In the genomic region with DNA sequence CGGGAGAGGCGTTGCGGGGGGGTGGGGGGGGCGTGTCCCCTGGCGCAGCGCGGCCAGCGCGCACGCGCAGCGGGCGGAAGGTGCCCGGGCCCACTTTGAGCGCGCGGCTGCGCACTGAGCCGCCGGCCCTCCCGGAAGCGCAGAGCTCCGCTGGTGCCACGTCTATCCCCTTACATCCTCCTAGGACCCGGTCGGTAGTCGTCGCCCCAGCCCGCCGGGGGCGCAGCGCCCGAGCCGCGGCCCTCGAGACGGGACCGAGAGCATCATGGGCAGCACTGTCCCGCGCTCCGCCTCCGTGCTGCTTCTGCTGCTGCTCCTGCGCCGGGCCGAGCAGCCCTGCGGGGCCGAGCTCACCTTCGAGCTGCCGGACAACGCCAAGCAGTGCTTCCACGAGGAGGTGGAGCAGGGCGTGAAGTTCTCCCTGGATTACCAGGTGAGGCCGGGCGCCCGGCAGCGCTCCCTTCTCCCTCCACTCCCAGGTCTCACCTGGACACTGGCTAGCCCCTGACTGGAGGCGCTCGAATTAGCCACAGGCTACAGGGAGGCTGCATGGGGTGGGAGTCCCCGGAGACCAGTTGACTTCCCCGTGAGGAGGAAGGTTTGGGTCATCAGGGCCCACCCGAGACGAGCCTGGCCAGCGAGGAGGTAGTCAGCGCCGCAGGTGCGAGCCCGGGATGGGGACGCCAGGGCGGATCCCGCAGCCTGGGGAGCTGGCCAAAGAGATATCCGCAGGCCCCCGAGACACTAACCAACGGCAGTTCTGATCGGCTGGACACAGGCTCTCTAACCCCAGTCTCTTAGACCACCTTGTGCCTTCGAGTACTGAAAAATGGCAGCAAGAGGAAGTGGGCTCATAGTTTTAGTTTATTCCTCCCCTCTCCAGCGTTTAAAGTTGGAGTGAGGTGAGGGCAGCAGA, we compare ENCODE assay signal across 8 cellular contexts. TPM values are rescaled to one million over a fixed set of nuclear protein-coding genes. Genes with fewer than 3 reads are reported as not detected.
DNase-seq lines count a peak whose midpoint lies in the region; ATAC-seq and TF ChIP-seq lines count a peak whose summit lies in the region.

A gene (plus strand): TSS at position 128 of the 916 bp plus-strand sequence. CDS start 138 bp downstream, at position 266.

- peaks cover 31% of the 10 kb centered on the region for H3K36me3 ChIP-seq in lower lobe of right lung

- peak; percentile 22 for TF ChIP-seq CTCF in lower lobe of right lung (IDR thresholded peaks at IDR 0.05)

- H3K27ac ChIP-seq in lower lobe of right lung, result peak within 1 kb of the TSS; percentile 63

- H3K4me1 ChIP-seq in lower lobe of right lung, result peaks cover 18% of the 10 kb centered on the region

- H3K4me3 ChIP-seq in lower lobe of right lung, result peak within 1 kb of the TSS; percentile 80

- no peaks in the 10 kb centered on the region for H3K9me3 ChIP-seq in lower lobe of right lung

- peak; percentile 77 for DNase-seq in CD1c-positive myeloid dendritic cell (ENCODE audit: extremely low spot score)
- peak; percentile 85 for DNase-seq in NCI-H526 treated with DMSO at 0.1 percent for 48 hours (lab: John Stamatoyannopoulos, UW)
- peak; percentile 80 to 84 for DNase-seq in activated CD4-positive, alpha-beta T cell treated with anti-CD3 and anti-CD28 coated beads, Interleukin-2, amount 50 U/mL, for 48 hours
- peak; percentile 91 for DNase-seq in ecto neural progenitor cell (ENCODE audit: low spot score)
- DNase-seq in lower lobe of right lung, result peak; percentile 87
- peak; percentile 53 to 70 (median 64) for DNase-seq in stimulated activated CD4-positive, alpha-beta T cell treated with anti-CD3 and anti-CD28 coated beads, TNF-alpha, amount 100 ng/mL, for 1 hour (ENCODE audit: low read depth in 3 of 3, low spot score in 1 of 3)

- intact Hi-C loops in lower lobe of right lung (cut with DNase I), result no loop called here

- H3K27me3 ChIP-seq in lower lobe of right lung (ENCODE audit: low read depth), result no peaks in the 10 kb centered on the region

- ATAC-seq in GM19324 (IDR thresholded peaks at IDR 0.05; ENCODE audit: low FRiP score, unreplicated experiment), result peak; percentile 87
- peak; percentile 86 for ATAC-seq in HG03460 (IDR thresholded peaks at IDR 0.05; ENCODE audit: unreplicated experiment)
- peak; percentile 96 to 98 for ATAC-seq in lower lobe of right lung

RNA-seq across cellular contexts. Expression of the gene that starts here (rescaled TPM):
- total RNA-seq in lower lobe of right lung, result 45.2 TPM

Comparison
In these comparisons a context has a peak if more than half of its experiments do, and no peak if none do; other contexts are left out.
1. Peak in every context shown above with its lines: DNase-seq, ATAC-seq, H3K4me3 ChIP-seq and H3K27ac ChIP-seq.